17 cellular contexts compared by ENCODE assay signal in genomic region chr10:125063256-125063945, GRCh38.
DNase-seq lines count a peak whose midpoint lies in the region; ATAC-seq and TF ChIP-seq lines count a peak whose summit lies in the region.
"Had no signal": no experiment of that assay in that cellular context is flagged by ENCODE, and none has a peak within 500 bp of the region (broad histone marks: within the 10 kb centered on the region; RNA-seq: fewer than 3 reads in every experiment).

No MANE protein-coding gene starts in this region.

- no peak for TF ChIP-seq POLR2A in sigmoid colon (IDR thresholded peaks at IDR 0.05)

- H4K20me1 ChIP-seq in DOHH2 (ENCODE audit: control insufficient read depth, insufficient read depth, low read depth, low read length) = peaks cover 3% of the 10 kb centered on the region; the same call in 1 of the 2 replicates

- H3K9me2 ChIP-seq in DOHH2 (replicated peaks; ENCODE audit: control insufficient read depth, low read length) = no peaks in the 10 kb centered on the region

- H3F3A ChIP-seq in DOHH2 (ENCODE audit: control insufficient read depth, insufficient read depth) = peaks cover 14% of the 10 kb centered on the region

- H3K4me2 ChIP-seq in DOHH2 (ENCODE audit: low read length) = peak overlapping the region; percentile 87
- H3K4me2 ChIP-seq: neural progenitor cell had no signal

- no peak for ATAC-seq in HG03097 (IDR thresholded peaks at IDR 0.05; ENCODE audit: low FRiP score, unreplicated experiment)
- ATAC-seq: activated naive CD4-positive, alpha-beta T cell treated with anti-CD3 and anti-CD28 coated beads, Interleukin-2, amount 50 U/mL, for 72 hours; HepG2; lower lobe of right lung had no signal

- peak; percentile 96 for DNase-seq in fibroblast of villous mesenchyme (ENCODE audit: low read depth)
- no peak for DNase-seq in sigmoid colon
- DNase-seq in pons (ENCODE audit: low spot score) = no peak
- DNase-seq in activated T-cell treated with anti-CD3 and anti-CD28 coated beads for 4 hours = no peak
- no peak for DNase-seq in NCI-H1694 (lab: John Stamatoyannopoulos, UW)
- DNase-seq: activated CD4-positive, CD25-positive, alpha-beta regulatory T cell; activated CD8-positive, alpha-beta memory T cell treated with anti-CD3 and anti-CD28 coated beads, Interleukin-2, amount 50 U/mL, for 48 hours; AML-193; DMS79; lower lobe of right lung; NCI-H2171 had no signal

- H3K27ac ChIP-seq in DOHH2 (ENCODE audit: low read depth, low read length) = 0 out of 2 replicates have a peak overlapping the region, but pooled peaks have one; percentile 57
- H3K27ac ChIP-seq in VCaP = peak overlapping the region; percentile 86
- H3K27ac ChIP-seq in sigmoid colon = peak overlapping the region; percentile 78 to 96 (median 84)
- H3K27ac ChIP-seq: neural progenitor cell had no signal

- TF ChIP-seq CTCF in DOHH2 (IDR thresholded peaks at IDR 0.05; ENCODE audit: low read depth, low read length, poor library complexity, severe bottlenecking) (no peak), VCaP (conservative IDR thresholded peaks at IDR 0.05) (no peak), fibroblast of villous mesenchyme (IDR thresholded peaks at IDR 0.05; ENCODE audit: insufficient read depth, low read depth, low read length) (no peak), sigmoid colon (IDR thresholded peaks at IDR 0.05) (no peak)

- H3K4me3 ChIP-seq in DOHH2 (ENCODE audit: low read length) (peak overlapping the region; percentile 14; the same call in 1 of the 2 replicates), fibroblast of villous mesenchyme (ENCODE audit: low read depth, low read length) (no peak overlapping the region), sigmoid colon (no peak overlapping the region)
- H3K4me3 ChIP-seq: lower lobe of right lung, neural progenitor cell had no signal

- peak in 2 of 4 donors; percentile 22 to 58 for TF ChIP-seq EP300 in sigmoid colon (IDR thresholded peaks at IDR 0.05)

- peaks cover 40% of the 10 kb centered on the region for H3K79me2 ChIP-seq in DOHH2 (ENCODE audit: control insufficient read depth, low read length)

- H3K27me3 ChIP-seq in DOHH2 (ENCODE audit: control insufficient read depth, low read length) = no peaks in the 10 kb centered on the region
- H3K27me3 ChIP-seq in sigmoid colon = no peaks in the 10 kb centered on the region
- H3K27me3 ChIP-seq: neural progenitor cell had no signal

- H3K36me3 ChIP-seq in DOHH2 (ENCODE audit: control insufficient read depth, low read length) = no peaks in the 10 kb centered on the region
- H3K36me3 ChIP-seq in sigmoid colon = no peaks in the 10 kb centered on the region
- H3K36me3 ChIP-seq: neural progenitor cell had no signal

- 77 to 84% methylated on average over 23 of the region's 23 CpGs for WGBS in sigmoid colon, 2 donors

- H3K4me1 ChIP-seq in DOHH2 (ENCODE audit: control insufficient read depth, low read length) (peaks cover 64% of the 10 kb centered on the region), sigmoid colon (peaks cover 0 to 75% (median 74%) of the 10 kb centered on the region in 4 donors)

- intact Hi-C loops in sigmoid colon (cut with DNase I) = loop anchor here (2.0 to 10.0 kb wide), 3 partner anchors 15 to 539 kb away; no protein-coding TSS in a partner anchor

- H3K9me3 ChIP-seq in DOHH2 (ENCODE audit: control insufficient read depth, insufficient read depth, low read length) (no peaks in the 10 kb centered on the region), sigmoid colon (no peaks in the 10 kb centered on the region)
- H3K9me3 ChIP-seq: lower lobe of right lung had no signal
